Comparison of ENCODE assay signal across 1 cellular context in the genomic region with DNA sequence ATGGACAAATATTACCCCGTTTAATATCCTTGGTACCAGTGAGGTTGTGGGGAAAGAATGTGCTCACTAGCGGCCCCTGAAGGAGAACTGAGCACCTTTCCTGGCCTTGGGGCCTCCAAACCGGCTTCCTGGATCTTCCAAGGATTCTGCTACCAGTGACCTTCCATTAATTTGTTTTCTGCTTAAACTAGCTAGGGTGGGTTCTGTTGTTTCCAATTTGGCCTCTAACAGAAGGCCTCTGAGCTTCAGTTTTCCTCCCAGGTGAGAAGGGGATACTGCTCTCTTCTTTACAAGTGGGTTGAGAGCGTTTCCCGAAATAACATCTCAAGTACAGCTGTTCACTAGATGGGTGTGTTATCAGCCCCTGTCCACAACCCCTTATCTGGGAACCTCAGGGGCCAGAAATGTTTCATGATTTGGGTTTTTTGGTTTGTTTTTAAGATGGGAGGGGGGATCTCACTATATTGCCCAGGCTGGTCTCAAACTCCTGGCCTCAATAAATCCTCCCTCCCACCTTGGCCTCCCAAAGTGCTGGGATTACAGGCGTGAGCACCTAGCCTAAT.
TF ChIP-seq lines count a peak whose summit lies in the region.

No MANE protein-coding gene starts in this region.

TF ChIP-seq in K562, 482 proteins besides CTCF, POLR2A, EP300 and RAD21 (continued from another document and continues in another):
- TF ChIP-seq, protein P1, sequence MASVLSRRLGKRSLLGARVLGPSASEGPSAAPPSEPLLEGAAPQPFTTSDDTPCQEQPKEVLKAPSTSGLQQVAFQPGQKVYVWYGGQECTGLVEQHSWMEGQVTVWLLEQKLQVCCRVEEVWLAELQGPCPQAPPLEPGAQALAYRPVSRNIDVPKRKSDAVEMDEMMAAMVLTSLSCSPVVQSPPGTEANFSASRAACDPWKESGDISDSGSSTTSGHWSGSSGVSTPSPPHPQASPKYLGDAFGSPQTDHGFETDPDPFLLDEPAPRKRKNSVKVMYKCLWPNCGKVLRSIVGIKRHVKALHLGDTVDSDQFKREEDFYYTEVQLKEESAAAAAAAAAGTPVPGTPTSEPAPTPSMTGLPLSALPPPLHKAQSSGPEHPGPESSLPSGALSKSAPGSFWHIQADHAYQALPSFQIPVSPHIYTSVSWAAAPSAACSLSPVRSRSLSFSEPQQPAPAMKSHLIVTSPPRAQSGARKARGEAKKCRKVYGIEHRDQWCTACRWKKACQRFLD (CRISPR knock-in tag; IDR thresholded peaks at IDR 0.05), result peak; percentile 88
- TF ChIP-seq, protein P2, sequence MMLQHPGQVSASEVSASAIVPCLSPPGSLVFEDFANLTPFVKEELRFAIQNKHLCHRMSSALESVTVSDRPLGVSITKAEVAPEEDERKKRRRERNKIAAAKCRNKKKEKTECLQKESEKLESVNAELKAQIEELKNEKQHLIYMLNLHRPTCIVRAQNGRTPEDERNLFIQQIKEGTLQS (IDR thresholded peaks at IDR 0.05), result peak; percentile 30; the same call in 1 of the 2 replicates
- TF ChIP-seq, protein P2 (CRISPR knock-in tag; conservative IDR thresholded peaks at IDR 0.05), result no peak
- TF ChIP-seq ZNF121 (CRISPR knock-in tag; conservative IDR thresholded peaks at IDR 0.05), result peak; percentile 82
- TF ChIP-seq, protein P3, sequence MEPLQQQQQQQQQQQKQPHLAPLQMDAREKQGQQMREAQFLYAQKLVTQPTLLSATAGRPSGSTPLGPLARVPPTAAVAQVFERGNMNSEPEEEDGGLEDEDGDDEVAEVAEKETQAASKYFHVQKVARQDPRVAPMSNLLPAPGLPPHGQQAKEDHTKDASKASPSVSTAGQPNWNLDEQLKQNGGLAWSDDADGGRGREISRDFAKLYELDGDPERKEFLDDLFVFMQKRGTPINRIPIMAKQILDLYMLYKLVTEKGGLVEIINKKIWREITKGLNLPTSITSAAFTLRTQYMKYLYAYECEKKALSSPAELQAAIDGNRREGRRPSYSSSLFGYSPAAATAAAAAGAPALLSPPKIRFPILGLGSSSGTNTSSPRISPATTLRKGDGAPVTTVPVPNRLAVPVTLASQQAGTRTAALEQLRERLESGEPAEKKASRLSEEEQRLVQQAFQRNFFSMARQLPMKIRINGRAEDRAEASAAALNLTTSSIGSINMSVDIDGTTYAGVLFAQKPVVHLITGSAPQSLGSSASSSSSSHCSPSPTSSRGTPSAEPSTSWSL (CRISPR knock-in tag; IDR thresholded peaks at IDR 0.05; ENCODE audit: borderline replicate concordance), result no peak
- no peak for TF ChIP-seq ZNF695 (CRISPR knock-in tag; IDR thresholded peaks at IDR 0.05)
- peak; percentile 92 for TF ChIP-seq POLR2AphosphoS5 (IDR thresholded peaks at IDR 0.05; ENCODE audit: control insufficient read depth, insufficient read depth, low read depth, low read length)
- no peak for TF ChIP-seq KAT7 (CRISPR knock-in tag; IDR thresholded peaks at IDR 0.05; ENCODE audit: borderline replicate concordance)
- TF ChIP-seq NRF1 (conservative IDR thresholded peaks at IDR 0.05 in 1 of 2, IDR thresholded peaks at IDR 0.05 in 1 of 2), result 0 out of 4 replicates have a peak, but pooled peaks of 1 of the 2 experiments have one; percentile 9
- TF ChIP-seq CHCHD3 (CRISPR knock-in tag; IDR thresholded peaks at IDR 0.05), result no peak
- TF ChIP-seq CBFA2T2 (conservative IDR thresholded peaks at IDR 0.05), result peak; percentile 97
- TF ChIP-seq, protein P4, sequence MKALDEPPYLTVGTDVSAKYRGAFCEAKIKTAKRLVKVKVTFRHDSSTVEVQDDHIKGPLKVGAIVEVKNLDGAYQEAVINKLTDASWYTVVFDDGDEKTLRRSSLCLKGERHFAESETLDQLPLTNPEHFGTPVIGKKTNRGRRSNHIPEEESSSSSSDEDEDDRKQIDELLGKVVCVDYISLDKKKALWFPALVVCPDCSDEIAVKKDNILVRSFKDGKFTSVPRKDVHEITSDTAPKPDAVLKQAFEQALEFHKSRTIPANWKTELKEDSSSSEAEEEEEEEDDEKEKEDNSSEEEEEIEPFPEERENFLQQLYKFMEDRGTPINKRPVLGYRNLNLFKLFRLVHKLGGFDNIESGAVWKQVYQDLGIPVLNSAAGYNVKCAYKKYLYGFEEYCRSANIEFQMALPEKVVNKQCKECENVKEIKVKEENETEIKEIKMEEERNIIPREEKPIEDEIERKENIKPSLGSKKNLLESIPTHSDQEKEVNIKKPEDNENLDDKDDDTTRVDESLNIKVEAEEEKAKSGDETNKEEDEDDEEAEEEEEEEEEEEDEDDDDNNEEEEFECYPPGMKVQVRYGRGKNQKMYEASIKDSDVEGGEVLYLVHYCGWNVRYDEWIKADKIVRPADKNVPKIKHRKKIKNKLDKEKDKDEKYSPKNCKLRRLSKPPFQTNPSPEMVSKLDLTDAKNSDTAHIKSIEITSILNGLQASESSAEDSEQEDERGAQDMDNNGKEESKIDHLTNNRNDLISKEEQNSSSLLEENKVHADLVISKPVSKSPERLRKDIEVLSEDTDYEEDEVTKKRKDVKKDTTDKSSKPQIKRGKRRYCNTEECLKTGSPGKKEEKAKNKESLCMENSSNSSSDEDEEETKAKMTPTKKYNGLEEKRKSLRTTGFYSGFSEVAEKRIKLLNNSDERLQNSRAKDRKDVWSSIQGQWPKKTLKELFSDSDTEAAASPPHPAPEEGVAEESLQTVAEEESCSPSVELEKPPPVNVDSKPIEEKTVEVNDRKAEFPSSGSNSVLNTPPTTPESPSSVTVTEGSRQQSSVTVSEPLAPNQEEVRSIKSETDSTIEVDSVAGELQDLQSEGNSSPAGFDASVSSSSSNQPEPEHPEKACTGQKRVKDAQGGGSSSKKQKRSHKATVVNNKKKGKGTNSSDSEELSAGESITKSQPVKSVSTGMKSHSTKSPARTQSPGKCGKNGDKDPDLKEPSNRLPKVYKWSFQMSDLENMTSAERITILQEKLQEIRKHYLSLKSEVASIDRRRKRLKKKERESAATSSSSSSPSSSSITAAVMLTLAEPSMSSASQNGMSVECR (CRISPR knock-in tag; IDR thresholded peaks at IDR 0.05), result no peak
- peak; percentile 83 for TF ChIP-seq MTA3 (IDR thresholded peaks at IDR 0.05; ENCODE audit: borderline replicate concordance)
- peak; percentile 97 for TF ChIP-seq TAL1 (IDR thresholded peaks at IDR 0.05)
- TF ChIP-seq, protein P5, sequence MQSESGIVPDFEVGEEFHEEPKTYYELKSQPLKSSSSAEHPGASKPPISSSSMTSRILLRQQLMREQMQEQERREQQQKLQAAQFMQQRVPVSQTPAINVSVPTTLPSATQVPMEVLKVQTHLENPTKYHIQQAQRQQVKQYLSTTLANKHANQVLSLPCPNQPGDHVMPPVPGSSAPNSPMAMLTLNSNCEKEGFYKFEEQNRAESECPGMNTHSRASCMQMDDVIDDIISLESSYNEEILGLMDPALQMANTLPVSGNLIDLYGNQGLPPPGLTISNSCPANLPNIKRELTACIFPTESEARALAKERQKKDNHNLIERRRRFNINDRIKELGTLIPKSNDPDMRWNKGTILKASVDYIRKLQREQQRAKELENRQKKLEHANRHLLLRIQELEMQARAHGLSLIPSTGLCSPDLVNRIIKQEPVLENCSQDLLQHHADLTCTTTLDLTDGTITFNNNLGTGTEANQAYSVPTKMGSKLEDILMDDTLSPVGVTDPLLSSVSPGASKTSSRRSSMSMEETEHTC (IDR thresholded peaks at IDR 0.05), result no peak
- peak; percentile 82 for TF ChIP-seq BCOR (IDR thresholded peaks at IDR 0.05)
- peak; percentile 96 for TF ChIP-seq SMARCA4 (IDR thresholded peaks at IDR 0.05)
- no peak for TF ChIP-seq ZNF146 (CRISPR knock-in tag; IDR thresholded peaks at IDR 0.05; ENCODE audit: unreplicated experiment)
- peak; percentile 70; the same call in 1 of the 2 replicates for TF ChIP-seq ZNF644 (tag; IDR thresholded peaks at IDR 0.05; ENCODE audit: low read depth)
- TF ChIP-seq SREBF1 (IDR thresholded peaks at IDR 0.05; ENCODE audit: borderline replicate concordance, low read depth, low read length), result no peak
- no peak for TF ChIP-seq ZNF232 (CRISPR knock-in tag; IDR thresholded peaks at IDR 0.05)
- TF ChIP-seq, protein P6, sequence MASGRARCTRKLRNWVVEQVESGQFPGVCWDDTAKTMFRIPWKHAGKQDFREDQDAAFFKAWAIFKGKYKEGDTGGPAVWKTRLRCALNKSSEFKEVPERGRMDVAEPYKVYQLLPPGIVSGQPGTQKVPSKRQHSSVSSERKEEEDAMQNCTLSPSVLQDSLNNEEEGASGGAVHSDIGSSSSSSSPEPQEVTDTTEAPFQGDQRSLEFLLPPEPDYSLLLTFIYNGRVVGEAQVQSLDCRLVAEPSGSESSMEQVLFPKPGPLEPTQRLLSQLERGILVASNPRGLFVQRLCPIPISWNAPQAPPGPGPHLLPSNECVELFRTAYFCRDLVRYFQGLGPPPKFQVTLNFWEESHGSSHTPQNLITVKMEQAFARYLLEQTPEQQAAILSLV (tag; IDR thresholded peaks at IDR 0.05), result no peak
- TF ChIP-seq, protein P7, sequence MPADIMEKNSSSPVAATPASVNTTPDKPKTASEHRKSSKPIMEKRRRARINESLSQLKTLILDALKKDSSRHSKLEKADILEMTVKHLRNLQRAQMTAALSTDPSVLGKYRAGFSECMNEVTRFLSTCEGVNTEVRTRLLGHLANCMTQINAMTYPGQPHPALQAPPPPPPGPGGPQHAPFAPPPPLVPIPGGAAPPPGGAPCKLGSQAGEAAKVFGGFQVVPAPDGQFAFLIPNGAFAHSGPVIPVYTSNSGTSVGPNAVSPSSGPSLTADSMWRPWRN (IDR thresholded peaks at IDR 0.05; ENCODE audit: low read depth), result 0 out of 2 replicates have a peak, but pooled peaks have one; percentile 25
- no peak for TF ChIP-seq NR2F6 (CRISPR knock-in tag; IDR thresholded peaks at IDR 0.05)
- TF ChIP-seq, protein P8, sequence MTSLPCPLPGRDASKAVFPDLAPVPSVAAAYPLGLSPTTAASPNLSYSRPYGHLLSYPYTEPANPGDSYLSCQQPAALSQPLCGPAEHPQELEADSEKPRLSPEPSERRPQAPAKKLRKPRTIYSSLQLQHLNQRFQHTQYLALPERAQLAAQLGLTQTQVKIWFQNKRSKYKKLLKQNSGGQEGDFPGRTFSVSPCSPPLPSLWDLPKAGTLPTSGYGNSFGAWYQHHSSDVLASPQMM (CRISPR knock-in tag; IDR thresholded peaks at IDR 0.05), result no peak
- no peak for TF ChIP-seq SIN3B (IDR thresholded peaks at IDR 0.05; ENCODE audit: low read depth)
- TF ChIP-seq, protein P9, sequence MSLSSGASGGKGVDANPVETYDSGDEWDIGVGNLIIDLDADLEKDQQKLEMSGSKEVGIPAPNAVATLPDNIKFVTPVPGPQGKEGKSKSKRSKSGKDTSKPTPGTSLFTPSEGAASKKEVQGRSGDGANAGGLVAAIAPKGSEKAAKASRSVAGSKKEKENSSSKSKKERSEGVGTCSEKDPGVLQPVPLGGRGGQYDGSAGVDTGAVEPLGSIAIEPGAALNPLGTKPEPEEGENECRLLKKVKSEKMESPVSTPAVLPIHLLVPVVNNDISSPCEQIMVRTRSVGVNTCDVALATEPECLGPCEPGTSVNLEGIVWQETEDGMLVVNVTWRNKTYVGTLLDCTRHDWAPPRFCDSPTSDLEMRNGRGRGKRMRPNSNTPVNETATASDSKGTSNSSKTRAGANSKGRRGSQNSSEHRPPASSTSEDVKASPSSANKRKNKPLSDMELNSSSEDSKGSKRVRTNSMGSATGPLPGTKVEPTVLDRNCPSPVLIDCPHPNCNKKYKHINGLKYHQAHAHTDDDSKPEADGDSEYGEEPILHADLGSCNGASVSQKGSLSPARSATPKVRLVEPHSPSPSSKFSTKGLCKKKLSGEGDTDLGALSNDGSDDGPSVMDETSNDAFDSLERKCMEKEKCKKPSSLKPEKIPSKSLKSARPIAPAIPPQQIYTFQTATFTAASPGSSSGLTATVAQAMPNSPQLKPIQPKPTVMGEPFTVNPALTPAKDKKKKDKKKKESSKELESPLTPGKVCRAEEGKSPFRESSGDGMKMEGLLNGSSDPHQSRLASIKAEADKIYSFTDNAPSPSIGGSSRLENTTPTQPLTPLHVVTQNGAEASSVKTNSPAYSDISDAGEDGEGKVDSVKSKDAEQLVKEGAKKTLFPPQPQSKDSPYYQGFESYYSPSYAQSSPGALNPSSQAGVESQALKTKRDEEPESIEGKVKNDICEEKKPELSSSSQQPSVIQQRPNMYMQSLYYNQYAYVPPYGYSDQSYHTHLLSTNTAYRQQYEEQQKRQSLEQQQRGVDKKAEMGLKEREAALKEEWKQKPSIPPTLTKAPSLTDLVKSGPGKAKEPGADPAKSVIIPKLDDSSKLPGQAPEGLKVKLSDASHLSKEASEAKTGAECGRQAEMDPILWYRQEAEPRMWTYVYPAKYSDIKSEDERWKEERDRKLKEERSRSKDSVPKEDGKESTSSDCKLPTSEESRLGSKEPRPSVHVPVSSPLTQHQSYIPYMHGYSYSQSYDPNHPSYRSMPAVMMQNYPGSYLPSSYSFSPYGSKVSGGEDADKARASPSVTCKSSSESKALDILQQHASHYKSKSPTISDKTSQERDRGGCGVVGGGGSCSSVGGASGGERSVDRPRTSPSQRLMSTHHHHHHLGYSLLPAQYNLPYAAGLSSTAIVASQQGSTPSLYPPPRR (CRISPR knock-in tag; IDR thresholded peaks at IDR 0.05; ENCODE audit: borderline replicate concordance), result peak; percentile 63; the same call in 1 of the 2 replicates
- TF ChIP-seq ETV6 (IDR thresholded peaks at IDR 0.05; ENCODE audit: borderline replicate concordance in 1 of 2, low read depth in 2 of 2, low read length in 1 of 2), result 0 out of 4 replicates have a peak, but pooled peaks of 1 of the 2 experiments have one; percentile 48
- TF ChIP-seq ETV6 (CRISPR knock-in tag; IDR thresholded peaks at IDR 0.05; ENCODE audit: borderline replicate concordance), result no peak
- TF ChIP-seq RBM15 (IDR thresholded peaks at IDR 0.05; ENCODE audit: insufficient read depth, low read length), result no peak
- TF ChIP-seq SMARCE1 (IDR thresholded peaks at IDR 0.05), result peak; percentile 91
- TF ChIP-seq, protein P10, sequence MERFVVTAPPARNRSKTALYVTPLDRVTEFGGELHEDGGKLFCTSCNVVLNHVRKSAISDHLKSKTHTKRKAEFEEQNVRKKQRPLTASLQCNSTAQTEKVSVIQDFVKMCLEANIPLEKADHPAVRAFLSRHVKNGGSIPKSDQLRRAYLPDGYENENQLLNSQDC (CRISPR knock-in tag; IDR thresholded peaks at IDR 0.05), result no peak
- TF ChIP-seq, protein P11, sequence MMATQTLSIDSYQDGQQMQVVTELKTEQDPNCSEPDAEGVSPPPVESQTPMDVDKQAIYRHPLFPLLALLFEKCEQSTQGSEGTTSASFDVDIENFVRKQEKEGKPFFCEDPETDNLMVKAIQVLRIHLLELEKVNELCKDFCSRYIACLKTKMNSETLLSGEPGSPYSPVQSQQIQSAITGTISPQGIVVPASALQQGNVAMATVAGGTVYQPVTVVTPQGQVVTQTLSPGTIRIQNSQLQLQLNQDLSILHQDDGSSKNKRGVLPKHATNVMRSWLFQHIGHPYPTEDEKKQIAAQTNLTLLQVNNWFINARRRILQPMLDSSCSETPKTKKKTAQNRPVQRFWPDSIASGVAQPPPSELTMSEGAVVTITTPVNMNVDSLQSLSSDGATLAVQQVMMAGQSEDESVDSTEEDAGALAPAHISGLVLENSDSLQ (IDR thresholded peaks at IDR 0.05), result no peak
- TF ChIP-seq ZNF76 (CRISPR knock-in tag; IDR thresholded peaks at IDR 0.05; ENCODE audit: borderline replicate concordance), result no peak
- no peak for TF ChIP-seq KAT2B (IDR thresholded peaks at IDR 0.05; ENCODE audit: low read depth, low read length)
- TF ChIP-seq CEBPB (tag; IDR thresholded peaks at IDR 0.05), result peak; percentile 14; the same call in 1 of the 2 replicates
- TF ChIP-seq MYNN (IDR thresholded peaks at IDR 0.05), result peak; percentile 51; the same call in 1 of the 2 replicates
- TF ChIP-seq MYNN (CRISPR knock-in tag; IDR thresholded peaks at IDR 0.05), result no peak
- TF ChIP-seq ATF7 (IDR thresholded peaks at IDR 0.05), result peak; percentile 72
